Comparison of ENCODE assay signal across 8 cellular contexts in genomic region chr17:7483238-7484066, GRCh38.
DNase-seq lines count a peak whose midpoint lies in the region; ATAC-seq lines count a peak whose summit lies in the region.

No MANE protein-coding gene starts in this region.

- peak; percentile 32 for ATAC-seq in GM19351 (IDR thresholded peaks at IDR 0.05; ENCODE audit: unreplicated experiment)
- peak; percentile 25 for ATAC-seq in HG03520 (IDR thresholded peaks at IDR 0.05; ENCODE audit: unreplicated experiment)

- DNase-seq in Ammon's horn (ENCODE audit: low spot score) = peak; percentile 96
- DNase-seq in NCI-H69 (lab: John Stamatoyannopoulos, UW) = peak; percentile 90
- DNase-seq in activated CD4-positive, alpha-beta T cell treated with anti-CD3 and anti-CD28 coated beads, Interleukin-2, amount 50 U/mL, for 1 hour = peak; percentile 96
- peak; percentile 71 for DNase-seq in cortex of kidney (lab: John Stamatoyannopoulos, UW)
- peak; percentile 97 for DNase-seq in left kidney (ENCODE audit: low read depth, low spot score)
- DNase-seq in stimulated activated CD4-positive, alpha-beta T cell treated with anti-CD3 and anti-CD28 coated beads, Interleukin-1b, Interleukin-23, amount 100 ng/mL, for 4 hours (ENCODE audit: low read depth in 2 of 2) = peak; percentile 84 to 94

Comparison
In these comparisons a context has a peak if more than half of its experiments do, and no peak if none do; other contexts are left out.
1. Peak in every context shown above with its lines: DNase-seq and ATAC-seq.